ENCODE assay signal across 15 cellular contexts in genomic region chr16:11102523-11102898, GRCh38.
A peak's percentile ranks its signal among the peaks of the same experiment; 100 is the strongest.
DNase-seq lines count a peak whose midpoint lies in the region; ATAC-seq and TF ChIP-seq lines count a peak whose summit lies in the region.
"Had no signal": no experiment of that assay in that cellular context is flagged by ENCODE, and none has a peak within 500 bp of the region (broad histone marks: within the 10 kb centered on the region; RNA-seq: fewer than 3 reads in every experiment).

No MANE protein-coding gene starts in this region.

- H3K4me3 Mint-ChIP-seq in T-helper 1 cell treated with Interleukin-12 subunit alpha and Interleukin-12 subunit beta and Interleukin-4 antibody, amounts not matched to agents 30 μg/mL and 1 μg/mL, for 36 hours: no peak overlapping the region
- no peak overlapping the region for H3K4me3 Mint-ChIP-seq in chondrocyte (ENCODE audit: unreplicated experiment)
- no peak overlapping the region for H3K4me3 Mint-ChIP-seq in nephron progenitor cell
- H3K4me3 Mint-ChIP-seq: CD14-positive monocyte; naive thymus-derived CD8-positive, alpha-beta T cell had no signal

- H3K36me3 Mint-ChIP-seq in T-helper 1 cell treated with Interleukin-12 subunit alpha and Interleukin-12 subunit beta and Interleukin-4 antibody, amounts not matched to agents 30 μg/mL and 1 μg/mL, for 36 hours (ENCODE audit: low read depth): peaks cover 24% of the 10 kb centered on the region
- H3K36me3 Mint-ChIP-seq in chondrocyte (ENCODE audit: low read depth) (peaks cover 5% of the 10 kb centered on the region), nephron progenitor cell (ENCODE audit: low read depth) (no peaks in the 10 kb centered on the region)

- DNase-seq in T-helper 1 cell (no peak), chondrocyte (ENCODE audit: low spot score) (peak; percentile 28), nephron progenitor cell (no peak), NCI-H2196 (lab: John Stamatoyannopoulos, UW; ENCODE audit: unreplicated experiment) (no peak), NCI-H187 treated with DMSO at 0.1 percent for 48 hours (lab: John Stamatoyannopoulos, UW) (no peak)
- DNase-seq: activated naive CD4-positive, alpha-beta T cell; effector CD8-positive, alpha-beta T cell; left lung; naive thymus-derived CD8-positive, alpha-beta T cell; testis had no signal

- no peaks in the 10 kb centered on the region for H3K9me3 ChIP-seq in KOPT-K1 (ENCODE audit: insufficient read depth, low read length, poor library complexity, severe bottlenecking)
- H3K9me3 ChIP-seq: left lung, testis had no signal

- no peaks in the 10 kb centered on the region for H3K27me3 Mint-ChIP-seq in T-helper 1 cell treated with Interleukin-12 subunit alpha and Interleukin-12 subunit beta and Interleukin-4 antibody, amounts not matched to agents 30 μg/mL and 1 μg/mL, for 36 hours (ENCODE audit: low read depth)
- H3K27me3 Mint-ChIP-seq in chondrocyte (ENCODE audit: low read depth) (no peaks in the 10 kb centered on the region), nephron progenitor cell (ENCODE audit: low read depth, poor library complexity) (peaks cover 6% of the 10 kb centered on the region)
- H3K27me3 Mint-ChIP-seq: naive thymus-derived CD8-positive, alpha-beta T cell had no signal

- H3K4me1 Mint-ChIP-seq in T-helper 1 cell treated with Interleukin-12 subunit alpha and Interleukin-12 subunit beta and Interleukin-4 antibody, amounts not matched to agents 30 μg/mL and 1 μg/mL, for 36 hours (ENCODE audit: low read depth): peaks cover 70% of the 10 kb centered on the region
- peaks cover 39% of the 10 kb centered on the region for H3K4me1 Mint-ChIP-seq in chondrocyte (ENCODE audit: low read depth)
- H3K4me1 Mint-ChIP-seq in nephron progenitor cell: peaks cover 82% of the 10 kb centered on the region

- peak overlapping the region; percentile 100 for H3K27ac ChIP-seq in KOPT-K1 (ENCODE audit: low read depth, low read length, poor library complexity, severe bottlenecking)
- H3K27ac ChIP-seq: 22Rv1 had no signal

- no peaks in the 10 kb centered on the region for H3K36me3 ChIP-seq in KOPT-K1 (ENCODE audit: insufficient read depth, low read length)

- no peaks in the 10 kb centered on the region for H3K9me3 Mint-ChIP-seq in T-helper 1 cell treated with Interleukin-12 subunit alpha and Interleukin-12 subunit beta and Interleukin-4 antibody, amounts not matched to agents 30 μg/mL and 1 μg/mL, for 36 hours
- no peaks in the 10 kb centered on the region for H3K9me3 Mint-ChIP-seq in chondrocyte (ENCODE audit: low read depth)
- H3K9me3 Mint-ChIP-seq in nephron progenitor cell: no peaks in the 10 kb centered on the region
- H3K9me3 Mint-ChIP-seq: CD14-positive monocyte; naive thymus-derived CD8-positive, alpha-beta T cell had no signal

- no peak for ATAC-seq in GM18502 (IDR thresholded peaks at IDR 0.05; ENCODE audit: poor library complexity, unreplicated experiment)
- ATAC-seq: left lung; naive thymus-derived CD8-positive, alpha-beta T cell had no signal

- H3K27ac Mint-ChIP-seq in T-helper 1 cell treated with Interleukin-12 subunit alpha and Interleukin-12 subunit beta and Interleukin-4 antibody, amounts not matched to agents 30 μg/mL and 1 μg/mL, for 36 hours: peak overlapping the region; percentile 38
- H3K27ac Mint-ChIP-seq in chondrocyte (ENCODE audit: unreplicated experiment) (no peak overlapping the region), nephron progenitor cell (peak overlapping the region; percentile 32)

- TF ChIP-seq CTCF in chondrocyte (IDR thresholded peaks at IDR 0.05) (no peak), nephron progenitor cell (IDR thresholded peaks at IDR 0.05) (no peak)
